ENCODE assay signal across 1 cellular context in genomic region chr20:57481281-57481711, GRCh38.
TF ChIP-seq lines count a peak whose summit lies in the region.

No MANE protein-coding gene starts in this region.

TF ChIP-seq in GM12878, 131 proteins besides CTCF, POLR2A, EP300 and RAD21 (continued from another document):
- TF ChIP-seq REST (IDR thresholded peaks at IDR 0.05; ENCODE audit: low read depth, low read length) (no peak), ZSCAN29 (IDR thresholded peaks at IDR 0.05) (peak; percentile 87; the same call in 1 of the 2 replicates), EZH2 (IDR thresholded peaks at IDR 0.05; ENCODE audit: borderline replicate concordance, control insufficient read depth, low read depth, low read length) (no peak), PAX8 (IDR thresholded peaks at IDR 0.05) (no peak), POU2F2 (IDR thresholded peaks at IDR 0.05; ENCODE audit: borderline replicate concordance, low read depth, low read length) (no peak; the same call in 2 of the 3 replicates), FOS (IDR thresholded peaks at IDR 0.05; ENCODE audit: borderline replicate concordance, extremely low read depth, insufficient read length) (no peak), CHD2 (IDR thresholded peaks at IDR 0.05; ENCODE audit: borderline replicate concordance, low read depth, low read length) (no peak), MYB (IDR thresholded peaks at IDR 0.05; ENCODE audit: borderline replicate concordance, low read depth, low read length) (no peak), IRF5 (IDR thresholded peaks at IDR 0.05; ENCODE audit: borderline replicate concordance) (no peak)
